Comparison of ENCODE assay signal across 8 cellular contexts in the genomic region with DNA sequence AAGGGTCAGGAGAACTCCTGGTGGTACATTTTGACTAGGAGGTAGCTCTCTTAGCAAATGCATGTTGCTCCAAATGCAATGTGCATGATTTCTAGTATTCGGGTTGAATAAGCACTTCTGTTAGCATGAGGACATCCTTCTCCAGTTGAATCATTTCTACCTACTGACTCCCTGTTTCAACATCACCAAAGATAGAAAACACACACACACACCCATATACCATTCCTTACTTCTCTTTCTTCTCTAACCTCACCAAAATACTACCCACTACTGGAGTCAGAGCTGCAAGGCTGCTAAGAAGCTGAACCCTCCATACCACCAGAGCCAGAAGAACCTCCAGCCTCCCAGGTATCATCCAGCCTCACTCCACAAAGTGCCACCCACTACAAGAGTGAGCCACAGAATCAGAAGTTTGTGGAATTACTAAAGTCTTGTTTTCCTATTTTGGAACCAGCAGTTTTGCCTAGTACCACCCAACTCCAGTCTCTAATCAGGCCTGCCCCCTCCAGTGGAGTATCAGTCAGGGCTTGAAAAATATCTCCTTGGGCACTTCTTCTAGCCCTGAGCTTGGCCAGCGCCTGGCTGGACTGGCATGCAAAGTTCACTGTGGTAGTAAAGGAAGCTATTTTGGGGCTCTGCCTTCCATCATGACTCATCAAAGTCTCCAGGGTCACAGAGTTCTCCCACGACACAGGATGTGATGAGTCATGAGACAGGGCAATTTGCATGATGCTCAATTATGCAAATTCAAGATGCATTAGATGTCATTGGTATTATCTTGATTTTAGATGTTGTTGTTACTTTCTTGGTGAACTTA.
A peak's percentile ranks its signal among the peaks of the same experiment; 100 is the strongest.
DNase-seq lines count a peak whose midpoint lies in the region; ATAC-seq, FAIRE-seq and TF ChIP-seq lines count a peak whose summit lies in the region.

No MANE protein-coding gene starts in this region.

- H3K4me3 Mint-ChIP-seq in Calu3 (ENCODE audit: low read depth, unreplicated experiment): no peak overlapping the region

- FAIRE-seq in GM19239 (lab: Jason Lieb, UNC): peak; percentile 93
- FAIRE-seq in small intestine (lab: Jason Lieb, UNC): no peak

- H3K27ac Mint-ChIP-seq in Calu3 (ENCODE audit: unreplicated experiment): no peak overlapping the region

- H3K9me3 Mint-ChIP-seq in Calu3 (ENCODE audit: low read depth, unreplicated experiment): no peaks in the 10 kb centered on the region

- no peaks in the 10 kb centered on the region for H3K36me3 Mint-ChIP-seq in Calu3 (ENCODE audit: insufficient read depth, unreplicated experiment)

- peak; percentile 94 for ATAC-seq in HG03135 (IDR thresholded peaks at IDR 0.05; ENCODE audit: unreplicated experiment)

- 37 to 48% (median 46%) methylated on average over 3 of the region's 3 CpGs for WGBS in small intestine, 3 donors

- no peaks in the 10 kb centered on the region for H3K27me3 ChIP-seq in small intestine (ENCODE audit: control insufficient read depth in 2 of 2, insufficient read depth in 2 of 2, low read length in 2 of 2)

- no peak overlapping the region for H3K27ac ChIP-seq in small intestine (ENCODE audit: low read depth in 1 of 2, low read length in 1 of 2)

- H3K9me3 ChIP-seq in small intestine (ENCODE audit: control insufficient read depth, low read depth): no peaks in the 10 kb centered on the region

- H3K4me1 Mint-ChIP-seq in Calu3 (ENCODE audit: low read depth, unreplicated experiment): peaks cover 13% of the 10 kb centered on the region

- TF ChIP-seq CTCF in Calu3 (IDR thresholded peaks at IDR 0.05; ENCODE audit: unreplicated experiment): no peak

- H3K36me3 ChIP-seq in small intestine (ENCODE audit: control insufficient read depth in 2 of 2, insufficient read depth in 2 of 2, low read length in 2 of 2): no peaks in the 10 kb centered on the region

- no peaks in the 10 kb centered on the region for H3K4me1 ChIP-seq in small intestine (ENCODE audit: control insufficient read depth in 2 of 2, insufficient read depth in 1 of 2, low read depth in 1 of 2, low read length in 1 of 2)

- peak; percentile 36 for DNase-seq in Calu3
- DNase-seq in GM19239 (ENCODE audit: insufficient read length, low spot score): peak; percentile 69
- peak; percentile 78 for DNase-seq in RPMI8226
- peak; percentile 96 for DNase-seq in fibroblast of gingiva (ENCODE audit: low read depth)
- peak; percentile 18 for DNase-seq in small intestine
- DNase-seq in SK-N-DZ (ENCODE audit: low spot score): no peak
- no peak for DNase-seq in mesenteric fat pad (ENCODE audit: low spot score)

- CTCF ChIA-PET in Calu3 (lab: Charles Lee): no interaction called here

- H3K27me3 Mint-ChIP-seq in Calu3 (ENCODE audit: unreplicated experiment): no peaks in the 10 kb centered on the region

- no TSS peak for BruUV-seq in Calu3 (replicated peaks; lab: Mats Ljungman, UMichigan)

- intact Hi-C loops in Calu3 (cut with micrococcal nuclease; ENCODE audit: unreplicated experiment): no loop called here

- H3K4me3 ChIP-seq in small intestine (ENCODE audit: low read depth in 1 of 2, low read length in 2 of 2): no peak overlapping the region

Comparison
In these comparisons a context has a peak if more than half of its experiments do, and no peak if none do; other contexts are left out.
1. DNase-seq: peak in Calu3 (single experiment), GM19239 (single experiment), RPMI8226 (single experiment), fibroblast of gingiva (single experiment) and small intestine (single experiment); none in SK-N-DZ (single experiment) and mesenteric fat pad (single experiment).